8 cellular contexts compared by ENCODE assay signal in genomic region chr1:231421616-231421970, GRCh38. TPM values are rescaled to one million over a fixed set of nuclear protein-coding genes. Genes with fewer than 3 reads are reported as not detected.
DNase-seq lines count a peak whose midpoint lies in the region; ATAC-seq and TF ChIP-seq lines count a peak whose summit lies in the region.

No MANE protein-coding gene starts in this region.

- H3K9me3 Mint-ChIP-seq in activated T-cell treated with anti-CD3 and anti-CD28 coated beads, Interleukin-2, amount 50 U/mL, for 24 hours: no peaks in the 10 kb centered on the region

- DNase-seq in NCI-H1105 (lab: John Stamatoyannopoulos, UW): peak; percentile 3
- no peak for DNase-seq in NCI-H1105 treated with DMSO at 0.1 percent for 48 hours (lab: John Stamatoyannopoulos, UW)
- peak; percentile 47 for DNase-seq in M059J (ENCODE audit: low read depth)
- no peak for DNase-seq in activated T-cell treated with anti-CD3 and anti-CD28 coated beads, Interleukin-2, amount 50 U/mL, for 24 hours
- DNase-seq in fibroblast of pulmonary artery (ENCODE audit: low read depth): peak; percentile 46
- DNase-seq in SKM-1 treated with dmso at 0.1 percent for 144 hours (lab: John Stamatoyannopoulos, UW; ENCODE audit: unreplicated experiment): no peak

- H3K27ac Mint-ChIP-seq in activated T-cell treated with anti-CD3 and anti-CD28 coated beads, Interleukin-2, amount 50 U/mL, for 24 hours: peak overlapping the region; percentile 72

- H3K4me3 ChIP-seq in fibroblast of pulmonary artery (replicated peaks; ENCODE audit: low read depth, low read length) (peak overlapping the region; percentile 67), neuron (ENCODE audit: low read length) (peak overlapping the region; percentile 60)

- H3K4me1 Mint-ChIP-seq in activated T-cell treated with anti-CD3 and anti-CD28 coated beads, Interleukin-2, amount 50 U/mL, for 24 hours (ENCODE audit: low read depth): peaks cover 45% of the 10 kb centered on the region

- H2AFZ ChIP-seq in neuron (ENCODE audit: low read depth, low read length): peak overlapping the region; percentile 55

- no peaks in the 10 kb centered on the region for H3K36me3 ChIP-seq in neuron (ENCODE audit: insufficient read depth, low read length)

- no peaks in the 10 kb centered on the region for H3K27me3 ChIP-seq in neuron (ENCODE audit: insufficient read depth, low read length)

- TF ChIP-seq CTCF in fibroblast of pulmonary artery (IDR thresholded peaks at IDR 0.05; ENCODE audit: low read length, missing control alignments): no peak

- H3K4me3 Mint-ChIP-seq in activated T-cell treated with anti-CD3 and anti-CD28 coated beads, Interleukin-2, amount 50 U/mL, for 24 hours: peak overlapping the region; percentile 79

- peaks cover 33% of the 10 kb centered on the region for H3K36me3 Mint-ChIP-seq in activated T-cell treated with anti-CD3 and anti-CD28 coated beads, Interleukin-2, amount 50 U/mL, for 24 hours (ENCODE audit: low read depth)

- ATAC-seq in GM21723 (IDR thresholded peaks at IDR 0.05; ENCODE audit: unreplicated experiment): peak; percentile 37

- H3K4me1 ChIP-seq in neuron (ENCODE audit: insufficient read depth, low read length): peaks cover 33% of the 10 kb centered on the region

- no peaks in the 10 kb centered on the region for H3K9me3 ChIP-seq in neuron (ENCODE audit: low read length)

- H3K27me3 Mint-ChIP-seq in activated T-cell treated with anti-CD3 and anti-CD28 coated beads, Interleukin-2, amount 50 U/mL, for 24 hours: no peaks in the 10 kb centered on the region

RNA-seq across cellular contexts. Expression of gene EGLN1, which starts 0.5 kb away (rescaled TPM):
- total RNA-seq in M059J (2014; rRNA removed; shearing (Covaris generic)): 28.5 and 43.5 TPM in 2 replicates

Comparison
In these comparisons a context has a peak if more than half of its experiments do, and no peak if none do; other contexts are left out.
1. DNase-seq: peak in NCI-H1105 (single experiment), M059J (single experiment) and fibroblast of pulmonary artery (single experiment); none in NCI-H1105 treated with DMSO at 0.1 percent for 48 hours (single experiment), activated T-cell treated with anti-CD3 and anti-CD28 coated beads, Interleukin-2, amount 50 U/mL, for 24 hours (single experiment) and SKM-1 treated with dmso at 0.1 percent for 144 hours (single experiment).